ENCODE assay signal across 9 cellular contexts in genomic region chr11:116605543-116605942, GRCh38.
DNase-seq lines count a peak whose midpoint lies in the region; ATAC-seq and TF ChIP-seq lines count a peak whose summit lies in the region.
"Had no signal": no experiment of that assay in that cellular context is flagged by ENCODE, and none has a peak within 500 bp of the region (broad histone marks: within the 10 kb centered on the region; RNA-seq: fewer than 3 reads in every experiment).

No MANE protein-coding gene starts in this region.

- in situ Hi-C loops in astrocyte of the cerebellum (cut with HindIII; ENCODE audit: low sequenced_read_pairs): no loop called here

- ATAC-seq in mucosa of descending colon: peak; percentile 42
- ATAC-seq in HG02759 (IDR thresholded peaks at IDR 0.05; ENCODE audit: unreplicated experiment): no peak
- no peak for ATAC-seq in GM19035 (IDR thresholded peaks at IDR 0.05; ENCODE audit: unreplicated experiment)

- no peaks in the 10 kb centered on the region for H3K36me3 ChIP-seq in mucosa of descending colon (ENCODE audit: low read depth)
- H3K36me3 ChIP-seq: BLaER1 treated with 17β-estradiol and CSF1 and Interleukin-3, amounts not matched to agents 10 nM and 100 nM had no signal

- no peaks in the 10 kb centered on the region for H3K9me3 ChIP-seq in mucosa of descending colon
- H3K9me3 ChIP-seq: BLaER1 treated with 17β-estradiol and CSF1 and Interleukin-3, amounts not matched to agents 10 nM and 100 nM had no signal

- no peaks in the 10 kb centered on the region for H3K4me1 ChIP-seq in mucosa of descending colon (ENCODE audit: low read depth)

- intact Hi-C loops in mucosa of descending colon (cut with DNase I, micrococcal nuclease): no loop called here

- DNase-seq in NCI-H2081 (lab: John Stamatoyannopoulos, UW) (peak; percentile 33 to 58), NCI-H2081 treated with DMSO at 0.1 percent for 48 hours (lab: John Stamatoyannopoulos, UW) (no peak), astrocyte of the cerebellum (ENCODE audit: low read depth) (no peak), mucosa of descending colon (peak in 2 of 3 donors; percentile 49 to 72), NCI-H510A (lab: John Stamatoyannopoulos, UW) (no peak)

- H3K4me3 ChIP-seq in astrocyte of the cerebellum (ENCODE audit: low read depth, low read length): no peak overlapping the region
- no peak overlapping the region for H3K4me3 ChIP-seq in mucosa of descending colon
- H3K4me3 ChIP-seq: BLaER1 treated with 17β-estradiol and CSF1 and Interleukin-3, amounts not matched to agents 10 nM and 100 nM had no signal

- TF ChIP-seq CTCF in LNCAP (IDR thresholded peaks at IDR 0.05): peak; percentile 71
- peak; percentile 53 for TF ChIP-seq CTCF in astrocyte of the cerebellum (IDR thresholded peaks at IDR 0.05; ENCODE audit: low read depth, low read length, missing control alignments)
- no peak for TF ChIP-seq CTCF in mucosa of descending colon (IDR thresholded peaks at IDR 0.05)

Comparison
In these comparisons a context has a peak if more than half of its experiments do, and no peak if none do; other contexts are left out.
1. DNase-seq: peak in NCI-H2081 (2 of 2) and mucosa of descending colon (2 of 3); none in NCI-H2081 treated with DMSO at 0.1 percent for 48 hours (single experiment), astrocyte of the cerebellum (single experiment) and NCI-H510A (single experiment).